8 cellular contexts compared by ENCODE assay signal in genomic region chr10:36516281-36516680, GRCh38.
"Had no signal": no experiment of that assay in that cellular context is flagged by ENCODE, and none has a peak within 500 bp of the region (broad histone marks: within the 10 kb centered on the region; RNA-seq: fewer than 3 reads in every experiment).

No MANE protein-coding gene starts in this region.

- H3K27ac ChIP-seq: GM23248 had no signal

- DNase-seq: GM23248, GOT3, H7, HFFc6 had no signal

- FAIRE-seq: HepG2, K562 had no signal

- H3K9ac ChIP-seq: GM23248 had no signal

- H3K36me3 ChIP-seq: HAP-1 had no signal

- H3K9me3 ChIP-seq: HAP-1 had no signal

- H3K4me1 ChIP-seq: HAP-1 had no signal

- ATAC-seq: HCT116, HepG2, K562 had no signal

- H3K4me3 ChIP-seq: GM23248, HAP-1, K562 had no signal
